ENCODE assay signal across 8 cellular contexts in the genomic region with DNA sequence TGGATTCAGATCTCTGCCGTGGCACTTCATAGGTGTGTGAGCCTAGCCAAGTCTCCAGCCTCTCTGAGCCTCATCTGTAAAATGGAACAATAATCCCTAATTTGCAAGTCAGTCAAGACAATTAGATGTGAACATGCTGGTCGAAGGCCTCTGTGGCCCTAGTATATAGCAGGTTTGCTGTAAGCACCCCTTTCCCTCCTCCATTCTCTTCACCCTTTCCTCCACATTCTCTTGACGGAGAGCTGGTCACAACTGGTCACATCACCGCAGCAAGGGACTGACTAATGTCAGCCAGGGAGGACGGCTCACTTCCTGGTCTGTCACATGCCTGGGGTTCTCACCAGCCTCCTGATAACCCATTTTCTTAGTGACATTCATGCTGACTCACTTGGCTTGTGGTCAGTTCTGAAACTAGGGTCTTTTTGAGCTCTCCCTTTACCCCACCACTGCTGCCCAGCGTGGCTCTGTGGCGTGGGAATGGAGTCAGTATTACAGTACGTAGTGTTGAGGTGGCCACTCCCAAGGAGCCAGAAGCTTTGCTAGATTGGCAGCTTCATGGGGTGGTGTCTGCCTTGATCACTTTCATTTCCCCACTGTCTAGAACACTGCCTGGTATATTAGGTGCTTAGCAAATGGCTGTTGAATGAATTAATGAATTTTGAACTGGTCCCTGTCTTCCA. TPM values are rescaled to one million over a fixed set of nuclear protein-coding genes. Genes with fewer than 3 reads are reported as not detected.
A peak's percentile ranks its signal among the peaks of the same experiment; 100 is the strongest.
DNase-seq lines count a peak whose midpoint lies in the region; ATAC-seq, FAIRE-seq and TF ChIP-seq lines count a peak whose summit lies in the region.

No MANE protein-coding gene starts in this region.

- peak; percentile 35 for FAIRE-seq in GM12878 (lab: Jason Lieb, UNC)

- H2AFZ ChIP-seq in GM12878 (ENCODE audit: control insufficient read depth, low read depth, low read length) = peak overlapping the region; percentile 82

- intact Hi-C loops in GM12878 (cut with micrococcal nuclease; ENCODE audit: unreplicated experiment) = no loop called here

- peaks cover 15 to 100% (median 66%) of the 10 kb centered on the region in 10 experiments for H3K4me1 ChIP-seq in BLaER1 treated with 17β-estradiol and CSF1 and Interleukin-3, amounts not matched to agents 10 nM and 100 nM
- H3K4me1 ChIP-seq in GM12878 (ENCODE audit: control insufficient read depth, insufficient read depth, low read length) (peaks cover 16% of the 10 kb centered on the region), neutrophil (ENCODE audit: control insufficient read depth in 1 of 2, insufficient read depth in 1 of 2, low read depth in 1 of 2, low read length in 1 of 2) (peaks cover 19 to 24% of the 10 kb centered on the region in 2 experiments), suprapubic skin (peaks cover 37% of the 10 kb centered on the region)

- peaks cover 0 to 91% (median 16%) of the 10 kb centered on the region in 11 experiments; a peak in 11 of 22 replicates for H4K20me1 ChIP-seq in BLaER1 treated with 17β-estradiol and CSF1 and Interleukin-3, amounts not matched to agents 10 nM and 100 nM
- H4K20me1 ChIP-seq in GM12878 (ENCODE audit: control insufficient read depth, insufficient read depth) = no peaks in the 10 kb centered on the region

- in situ Hi-C loops in GM12878 (cut with MboI) = no loop called here

- no peak for TF ChIP-seq CTCF in GM12878 (IDR thresholded peaks at IDR 0.05 in 2 of 3, conservative IDR thresholded peaks at IDR 0.05 in 1 of 3; ENCODE audit: control insufficient read depth in 2 of 3, extremely low read depth in 1 of 3, insufficient read depth in 1 of 3, low read depth in 3 of 3, low read length in 3 of 3)
- no peak for TF ChIP-seq CTCF in neutrophil (IDR thresholded peaks at IDR 0.05)
- TF ChIP-seq CTCF in suprapubic skin (IDR thresholded peaks at IDR 0.05) = no peak

- TF ChIP-seq EP300 in GM12878 (IDR thresholded peaks at IDR 0.05; ENCODE audit: borderline replicate concordance in 1 of 2, control insufficient read depth in 1 of 2, low read depth in 2 of 2, low read length in 2 of 2) = 0 out of 4 replicates have a peak, but pooled peaks of 1 of the 2 experiments have one; percentile 28
- no peak for TF ChIP-seq EP300 in suprapubic skin (IDR thresholded peaks at IDR 0.05)

- peaks cover 0 to 5% (median 0%) of the 10 kb centered on the region in 11 experiments; a peak in 2 of 22 replicates for H3K9me3 ChIP-seq in BLaER1 treated with 17β-estradiol and CSF1 and Interleukin-3, amounts not matched to agents 10 nM and 100 nM (replicated peaks in 1 of 11)
- H3K9me3 ChIP-seq in GM12878 (replicated peaks; ENCODE audit: control insufficient read depth, insufficient read depth, low read length) (no peaks in the 10 kb centered on the region; the same call in 2 of the 3 replicates), neutrophil (no peaks in the 10 kb centered on the region), suprapubic skin (no peaks in the 10 kb centered on the region)

- POLR2A ChIA-PET in GM12878 (lab: Charles Lee) = interaction anchor here (1.0 to 1.4 kb wide), 4 partner anchors 25 to 172 kb away, joined by 3 to 4 read pairs (median 3); no protein-coding TSS in a partner anchor

- peaks cover 6 to 94% (median 44%) of the 10 kb centered on the region in 11 experiments; a peak in 18 of 22 replicates for H3K36me3 ChIP-seq in BLaER1 treated with 17β-estradiol and CSF1 and Interleukin-3, amounts not matched to agents 10 nM and 100 nM
- H3K36me3 ChIP-seq in GM12878 (ENCODE audit: control insufficient read depth in 2 of 2, insufficient read depth in 2 of 2, low read length in 1 of 2) (no peaks in the 10 kb centered on the region; a peak in 2 of 4 replicates), neutrophil (no peaks in the 10 kb centered on the region), suprapubic skin (no peaks in the 10 kb centered on the region)

- H3K9ac ChIP-seq in BLaER1 treated with 17β-estradiol and CSF1 and Interleukin-3, amounts not matched to agents 10 nM and 100 nM = peak overlapping the region in 4 of 11 experiments; percentile 15 to 63 (median 54); a peak in 5 of 22 replicates
- H3K9ac ChIP-seq in GM12878 (ENCODE audit: control insufficient read depth, insufficient read depth, low read length) = peak overlapping the region; percentile 51

- H3K79me2 ChIP-seq in GM12878 (ENCODE audit: control insufficient read depth, insufficient read depth, low read length) = peaks cover 14% of the 10 kb centered on the region

- TF ChIP-seq RAD21 in GM12878 (IDR thresholded peaks at IDR 0.05; ENCODE audit: insufficient read depth, low read depth, low read length) = no peak

- ATAC-seq in GM19372 (IDR thresholded peaks at IDR 0.05; ENCODE audit: low read depth, unreplicated experiment) = peak; percentile 88
- peak; percentile 65 for ATAC-seq in HG03457 (IDR thresholded peaks at IDR 0.05; ENCODE audit: unreplicated experiment)
- ATAC-seq in GM12878 = peak; percentile 98

- peak; percentile 75 for TF ChIP-seq POLR2A in GM12878 (IDR thresholded peaks at IDR 0.05; ENCODE audit: low read depth, low read length)
- no peak for TF ChIP-seq POLR2A in suprapubic skin (IDR thresholded peaks at IDR 0.05)

- peak; percentile 72 for DNase-seq in GM12878 (ENCODE audit: low read depth, low spot score)
- DNase-seq in LoVo (ENCODE audit: low spot score) = no peak
- no peak for DNase-seq in suprapubic skin (ENCODE audit: low spot score in 2 of 2)
- no peak for DNase-seq in NCI-H1694 (lab: John Stamatoyannopoulos, UW)

- CTCF ChIA-PET in GM12878 (lab: Yijun Ruan, JAX) = interaction anchor here (0.7 to 1.6 kb wide), 9 partner anchors 10 to 167 kb away, joined by 3 to 9 read pairs (median 4); no protein-coding TSS in a partner anchor

- RAD21 ChIA-PET in GM12878 (lab: Charles Lee; ENCODE audit: unreplicated experiment) = interaction anchor here (0.6 to 2.1 kb wide), 11 partner anchors 11 to 111 kb away, joined by 3 to 12 read pairs (median 4); a partner anchor contains a TSS

- BruUV-seq in GM12878 (replicated peaks; lab: Mats Ljungman, UMichigan) = no TSS peak

- no peaks in the 10 kb centered on the region for H3K27me3 ChIP-seq in BLaER1 treated with 17β-estradiol and CSF1 and Interleukin-3, amounts not matched to agents 10 nM and 100 nM
- no peaks in the 10 kb centered on the region for H3K27me3 ChIP-seq in GM12878 (replicated peaks in 1 of 2; ENCODE audit: control insufficient read depth in 2 of 2, insufficient read depth in 2 of 2, low read length in 1 of 2)
- peaks cover 3% of the 10 kb centered on the region for H3K27me3 ChIP-seq in neutrophil
- no peaks in the 10 kb centered on the region for H3K27me3 ChIP-seq in suprapubic skin

- peak overlapping the region; percentile 14 to 85 (median 50); a peak in 20 of 22 replicates for H3K27ac ChIP-seq in BLaER1 treated with 17β-estradiol and CSF1 and Interleukin-3, amounts not matched to agents 10 nM and 100 nM
- H3K27ac ChIP-seq in GM12878 (ENCODE audit: control insufficient read depth, insufficient read depth) = peak overlapping the region; percentile 86
- peak overlapping the region; percentile 30 for H3K27ac ChIP-seq in neutrophil
- H3K27ac ChIP-seq in suprapubic skin = no peak overlapping the region

- SMC1A ChIA-PET in GM12878 (lab: Charles Lee; ENCODE audit: uncharacterized antibody, unreplicated experiment) = interaction anchor here (0.9 to 2.3 kb wide), 13 partner anchors 9 to 110 kb away, joined by 3 to 9 read pairs (median 3); a partner anchor contains a TSS

- WGBS in GM12878 (ENCODE audit: insufficient coverage, insufficient replicate concordance, low lambda C conversion rate, missing lambda C conversion rate) = 9% methylated on average over 8 of the region's 8 CpGs
- WGBS in suprapubic skin = 94% methylated on average over 7 of the region's 8 CpGs

- H3K4me2 ChIP-seq in BLaER1 treated with 17β-estradiol and CSF1 and Interleukin-3, amounts not matched to agents 10 nM and 100 nM = peak overlapping the region in 6 of 11 experiments; percentile 1 to 83 (median 57); a peak in 11 of 22 replicates
- H3K4me2 ChIP-seq in GM12878 (ENCODE audit: control insufficient read depth, insufficient read depth) = peak overlapping the region; percentile 44

- H3K4me3 ChIP-seq in BLaER1 treated with 17β-estradiol and CSF1 and Interleukin-3, amounts not matched to agents 10 nM and 100 nM = no peak overlapping the region
- H3K4me3 ChIP-seq in GM12878 = no peak overlapping the region
- no peak overlapping the region for H3K4me3 ChIP-seq in neutrophil (ENCODE audit: low read depth in 1 of 2, low read length in 1 of 2)
- H3K4me3 ChIP-seq in suprapubic skin = no peak overlapping the region

TF ChIP-seq in GM12878, 131 proteins besides CTCF, POLR2A, EP300 and RAD21 (continues in another document):
- TF ChIP-seq BACH1 (IDR thresholded peaks at IDR 0.05; ENCODE audit: borderline replicate concordance) = peak; percentile 60; the same call in 1 of the 2 replicates

RNA-seq across cellular contexts. Expression of a gene that starts 47.8 kb away (rescaled TPM):
- total RNA-seq in GM12878 (2013; cell fraction: nucleolus; rRNA removed) = 247 and 251 TPM in 2 replicates
- total RNA-seq in GM12878 (2014; rRNA removed) = 77.0 and 86.2 TPM in 2 replicates
- total RNA-seq in GM12878 (2014; rRNA removed; fragmentation: Illumina TruSeq; extraction: Trizol) = 70.6 and 71.3 TPM in 2 replicates
- 90.0 and 97.6 TPM in 2 replicates for total RNA-seq in GM12878 (2021)
- 45.2 TPM for polyA plus RNA-seq in GM12878 (2011; ENCODE audit: low read depth)
- 56.1 and 81.2 TPM in 2 replicates for polyA plus RNA-seq in GM12878 (2011; rRNA removed)
- 110 and 117 TPM in 2 replicates for polyA plus RNA-seq in GM12878 (2011; cell fraction: cytosol; rRNA removed)
- 70.5 and 84.8 TPM in 2 replicates for polyA plus RNA-seq in GM12878 (2011; cell fraction: nucleus; rRNA removed)
- 72.6 and 77.3 TPM in 2 replicates for polyA plus RNA-seq in GM12878 (2012)
- 78.1 and 104 TPM in 2 replicates for polyA plus RNA-seq in GM12878 (2014; fragmentation: Illumina TruSeq; extraction: Trizol)
- polyA plus RNA-seq in GM12878 (2014; fragmentation: Nextera tagmentation; extraction: Ambion mirVana) = 10 to 100 TPM in 1 of 2 experiments, 1 to 10 TPM in 1; 8.8 to 21.0 TPM
- 88.7 and 88.8 TPM in 2 replicates for polyA plus RNA-seq in GM12878 (2014; rRNA removed)
- 10 to 100 TPM; 26.3 to 28.6 TPM for polyA plus RNA-seq in GM12878 (2016; fragmentation: Nextera tagmentation; extraction: Ambion mirVana)
- polyA minus RNA-seq in GM12878 (2011; rRNA and poly(A)+ RNA removed) = 136 and 155 TPM in 2 replicates
- 30.7 and 37.3 TPM in 2 replicates for polyA minus RNA-seq in GM12878 (2011; cell fraction: cytosol; rRNA and poly(A)+ RNA removed)
- polyA minus RNA-seq in GM12878 (2011; cell fraction: nucleus; rRNA and poly(A)+ RNA removed) = 28.8 and 59.6 TPM in 2 replicates
- total RNA-seq in suprapubic skin = 100 to 1,000 TPM in 1 of 4 donors, 10 to 100 TPM in 3; 81.2 to 106 (median 91.8) TPM
